ENCODE assay signal across 18 cellular contexts in the genomic region with DNA sequence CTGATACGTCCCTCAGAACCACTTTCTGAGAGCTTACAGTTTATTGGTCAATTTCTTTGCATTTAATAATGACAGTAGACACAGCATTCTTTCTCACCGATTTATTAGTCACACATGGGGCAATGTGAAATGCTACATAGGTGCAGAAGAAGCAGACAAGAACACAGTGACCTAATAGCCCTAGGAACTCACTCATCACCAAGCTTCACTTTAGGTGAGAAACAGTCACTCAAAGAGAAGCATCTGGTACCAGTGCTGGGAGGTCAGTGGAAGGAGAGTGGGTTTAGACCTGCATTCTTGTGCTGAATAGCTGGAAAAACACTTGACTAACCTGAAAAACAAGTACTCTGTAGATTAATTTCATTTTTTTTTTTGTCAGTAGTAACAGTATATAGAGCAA.
"Had no signal": no experiment of that assay in that cellular context is flagged by ENCODE, and none has a peak within 500 bp of the region (broad histone marks: within the 10 kb centered on the region; RNA-seq: fewer than 3 reads in every experiment).

No MANE protein-coding gene starts in this region.

- H3K4me3 ChIP-seq: pancreas, prostate gland, right lobe of liver, suprapubic skin, thyroid gland, upper lobe of right lung, vagina had no signal

- H3K4me1 ChIP-seq: pancreas, prostate gland, right lobe of liver, suprapubic skin, thyroid gland, upper lobe of right lung, vagina had no signal

- DNase-seq: cerebellar nuclear complex; dermis blood vessel endothelial cell; kidney glomerular epithelial cell; midbrain; occipital lobe; pancreas; right lobe of liver; stimulated activated CD4-positive, alpha-beta T cell treated with anti-CD3 and anti-CD28 coated beads, Interleukin-4, amount 100 ng/mL, for 1 hour; stimulated activated CD8-positive, alpha-beta memory T cell treated with anti-CD3 and anti-CD28 coated beads, Interleukin-4, amount 100 ng/mL, for 48 hours; stimulated activated naive CD8-positive, alpha-beta T cell treated with anti-CD3 and anti-CD28 coated beads, Interleukin-15, Interleukin-2, amounts not matched to agents 100 U/mL and 50 U/mL, for 24 hours; thyroid gland; upper lobe of right lung had no signal

- H3K4me1 Mint-ChIP-seq: nephron; stimulated activated effector memory CD8-positive, alpha-beta T cell treated with anti-CD3 and anti-CD28 coated beads, Interleukin-12 subunit alpha, Interleukin-12 subunit beta, amount 100 ng/mL, for 72 hours had no signal

- H3K27me3 ChIP-seq: pancreas, right lobe of liver, suprapubic skin, thyroid gland, upper lobe of right lung, vagina had no signal

- H3K4me3 Mint-ChIP-seq: nephron; stimulated activated effector memory CD8-positive, alpha-beta T cell treated with anti-CD3 and anti-CD28 coated beads, Interleukin-12 subunit alpha, Interleukin-12 subunit beta, amount 100 ng/mL, for 72 hours had no signal

- H3K27ac ChIP-seq: pancreas, prostate gland, right lobe of liver, suprapubic skin, thyroid gland, upper lobe of right lung, vagina had no signal

- H3K27ac Mint-ChIP-seq: nephron; stimulated activated effector memory CD8-positive, alpha-beta T cell treated with anti-CD3 and anti-CD28 coated beads, Interleukin-12 subunit alpha, Interleukin-12 subunit beta, amount 100 ng/mL, for 72 hours had no signal

- H3K36me3 ChIP-seq: pancreas, prostate gland, right lobe of liver, suprapubic skin, thyroid gland, upper lobe of right lung, vagina had no signal

- H3K9me3 ChIP-seq: pancreas, prostate gland, right lobe of liver, suprapubic skin, thyroid gland, upper lobe of right lung, vagina had no signal

- FAIRE-seq: colon, pancreas had no signal

- H3K9me3 Mint-ChIP-seq: nephron had no signal

- H3K36me3 Mint-ChIP-seq: stimulated activated effector memory CD8-positive, alpha-beta T cell treated with anti-CD3 and anti-CD28 coated beads, Interleukin-12 subunit alpha, Interleukin-12 subunit beta, amount 100 ng/mL, for 72 hours had no signal
